ENCODE assay signal across 1 cellular context in genomic region chr12:18446245-18446644, GRCh38.
TF ChIP-seq lines count a peak whose summit lies in the region.

No MANE protein-coding gene starts in this region.

TF ChIP-seq in SK-N-SH, 30 proteins besides CTCF, POLR2A, EP300 and RAD21 (continued from another document):
- TF ChIP-seq REST (IDR thresholded peaks at IDR 0.05; ENCODE audit: low read depth, low read length) (no peak), SMC3 (IDR thresholded peaks at IDR 0.05; ENCODE audit: low read depth, low read length) (no peak), MEF2A (IDR thresholded peaks at IDR 0.05; ENCODE audit: borderline replicate concordance, low read depth) (no peak), FOXJ3 (CRISPR knock-in tag; IDR thresholded peaks at IDR 0.05) (no peak), RCOR1 (IDR thresholded peaks at IDR 0.05; ENCODE audit: low read length) (no peak)
